In the genomic region with DNA sequence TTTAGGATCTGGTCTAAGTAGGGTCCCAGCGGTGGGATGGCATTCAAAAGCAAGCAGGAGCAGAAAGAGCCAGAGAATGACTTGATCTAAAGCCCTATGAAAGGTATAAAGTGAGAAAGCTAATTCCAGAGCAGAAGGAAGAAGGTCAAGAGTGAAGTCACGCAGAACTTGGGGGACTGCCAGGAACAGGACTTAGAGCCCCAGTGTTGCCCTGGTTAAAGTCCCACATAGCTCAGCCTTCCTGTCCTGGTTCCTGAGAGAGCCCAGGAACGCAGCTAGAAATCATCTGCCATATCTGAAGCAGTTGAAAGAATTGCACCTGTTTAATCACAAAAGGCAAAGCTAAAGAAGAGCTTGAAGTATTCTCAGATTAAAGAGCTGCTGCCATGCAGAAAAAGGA, we compare ENCODE assay signal across 14 cellular contexts.
DNase-seq lines count a peak whose midpoint lies in the region; ATAC-seq and TF ChIP-seq lines count a peak whose summit lies in the region.
"Had no signal": no experiment of that assay in that cellular context is flagged by ENCODE, and none has a peak within 500 bp of the region (broad histone marks: within the 10 kb centered on the region; RNA-seq: fewer than 3 reads in every experiment).

No MANE protein-coding gene starts in this region.

- H3K36me3 ChIP-seq in heart left ventricle (no peaks in the 10 kb centered on the region), mucosa of descending colon (ENCODE audit: low read depth) (no peaks in the 10 kb centered on the region), testis (ENCODE audit: low read depth, missing control alignments) (no peaks in the 10 kb centered on the region)

- ATAC-seq in heart left ventricle (peak; percentile 86 to 99 (median 95)), mucosa of descending colon (peak; percentile 91), HG03135 (IDR thresholded peaks at IDR 0.05; ENCODE audit: unreplicated experiment) (no peak)
- ATAC-seq in activated CD8-positive, alpha-beta memory T cell treated with anti-CD3 and anti-CD28 coated beads, Interleukin-2, amount 10 ng/mL, durations not matched to agents 7 days and 5 days: no peak

- TF ChIP-seq POLR2A in heart left ventricle (IDR thresholded peaks at IDR 0.05) (no peak), testis (IDR thresholded peaks at IDR 0.05) (no peak)

- H3K36me3 Mint-ChIP-seq in type B pancreatic cell: no peaks in the 10 kb centered on the region
- H3K36me3 Mint-ChIP-seq in activated CD8-positive, alpha-beta memory T cell treated with anti-CD3 and anti-CD28 coated beads, Interleukin-2, amount 10 ng/mL, durations not matched to agents 7 days and 5 days: no peaks in the 10 kb centered on the region

- peaks cover 0 to 13% (median 11%) of the 10 kb centered on the region in 12 donors for H3K4me1 ChIP-seq in heart left ventricle
- no peaks in the 10 kb centered on the region for H3K4me1 ChIP-seq in mucosa of descending colon (ENCODE audit: low read depth)
- peaks cover 14% of the 10 kb centered on the region for H3K4me1 ChIP-seq in testis

- TF ChIP-seq CTCF in heart left ventricle (IDR thresholded peaks at IDR 0.05): no peak
- TF ChIP-seq CTCF in mucosa of descending colon (IDR thresholded peaks at IDR 0.05): no peak
- TF ChIP-seq CTCF in testis (IDR thresholded peaks at IDR 0.05): no peak
- no peak for TF ChIP-seq CTCF in type B pancreatic cell (conservative IDR thresholded peaks at IDR 0.05)
- no peak for TF ChIP-seq CTCF in GM20000 (IDR thresholded peaks at IDR 0.05; ENCODE audit: extremely low read depth, missing control alignments)

- H3K4me1 Mint-ChIP-seq in type B pancreatic cell (ENCODE audit: unreplicated experiment): no peaks in the 10 kb centered on the region
- H3K4me1 Mint-ChIP-seq in activated CD8-positive, alpha-beta memory T cell treated with anti-CD3 and anti-CD28 coated beads, Interleukin-2, amount 10 ng/mL, durations not matched to agents 7 days and 5 days: no peaks in the 10 kb centered on the region

- H3K27me3 Mint-ChIP-seq in type B pancreatic cell: no peaks in the 10 kb centered on the region
- peaks cover 14% of the 10 kb centered on the region for H3K27me3 Mint-ChIP-seq in activated CD8-positive, alpha-beta memory T cell treated with anti-CD3 and anti-CD28 coated beads, Interleukin-2, amount 10 ng/mL, durations not matched to agents 7 days and 5 days

- H3K9me3 ChIP-seq in heart left ventricle: no peaks in the 10 kb centered on the region
- H3K9me3 ChIP-seq in mucosa of descending colon: no peaks in the 10 kb centered on the region
- no peaks in the 10 kb centered on the region for H3K9me3 ChIP-seq in testis

- CTCF ChIA-PET in activated CD8-positive, alpha-beta memory T cell treated with anti-CD3 and anti-CD28 coated beads, Interleukin-2, amount 10 ng/mL, durations not matched to agents 7 days and 5 days (lab: Charles Lee): no interaction called here

- H3K27ac ChIP-seq in heart left ventricle (peak overlapping the region in 10 of 12 donors; percentile 2 to 62 (median 50)), testis (peak overlapping the region; percentile 46 to 69)
- H3K27ac ChIP-seq: KMS-11 had no signal

- no peak overlapping the region for H3K4me3 Mint-ChIP-seq in type B pancreatic cell
- H3K4me3 Mint-ChIP-seq in activated CD8-positive, alpha-beta memory T cell treated with anti-CD3 and anti-CD28 coated beads, Interleukin-2, amount 10 ng/mL, durations not matched to agents 7 days and 5 days: no peak overlapping the region
- H3K4me3 Mint-ChIP-seq: endodermal cell had no signal

- H3K27me3 ChIP-seq in heart left ventricle: no peaks in the 10 kb centered on the region
- H3K27me3 ChIP-seq in testis: no peaks in the 10 kb centered on the region

- H3K4me3 ChIP-seq in heart left ventricle (no peak overlapping the region), mucosa of descending colon (no peak overlapping the region), testis (no peak overlapping the region)

- no peaks in the 10 kb centered on the region for H3K9me3 Mint-ChIP-seq in type B pancreatic cell
- no peaks in the 10 kb centered on the region for H3K9me3 Mint-ChIP-seq in activated CD8-positive, alpha-beta memory T cell treated with anti-CD3 and anti-CD28 coated beads, Interleukin-2, amount 10 ng/mL, durations not matched to agents 7 days and 5 days (ENCODE audit: low read depth)
- H3K9me3 Mint-ChIP-seq: endodermal cell had no signal

- no peak overlapping the region for H3K27ac Mint-ChIP-seq in type B pancreatic cell
- H3K27ac Mint-ChIP-seq in activated CD8-positive, alpha-beta memory T cell treated with anti-CD3 and anti-CD28 coated beads, Interleukin-2, amount 10 ng/mL, durations not matched to agents 7 days and 5 days: no peak overlapping the region
- H3K27ac Mint-ChIP-seq: endodermal cell had no signal

- DNase-seq in astrocyte of the hippocampus (ENCODE audit: low read depth, low spot score) (peak; percentile 6), heart left ventricle (peak in 4 of 5 donors; percentile 57 to 88 (median 73)), mucosa of descending colon (peak in 2 of 3 donors; percentile 61 to 75), testis (peak; percentile 83), type B pancreatic cell (ENCODE audit: extremely low spot score, unreplicated experiment) (no peak), GM20000 (ENCODE audit: low spot score) (no peak)
- DNase-seq in activated CD8-positive, alpha-beta memory T cell treated with anti-CD3 and anti-CD28 coated beads, Interleukin-2, amount 10 ng/mL, durations not matched to agents 7 days and 5 days: no peak
- DNase-seq: endodermal cell; NCI-H1694 treated with DMSO at 0.1 percent for 48 hours; NCI-H748 treated with DMSO at 0.1 percent for 48 hours; stimulated activated CD4-positive, alpha-beta T cell treated with anti-CD3 and anti-CD28 coated beads, Interleukin-4, amount 100 ng/mL, for 4 hours; stimulated activated naive CD4-positive, alpha-beta T cell had no signal

- WGBS in heart left ventricle, 4 donors: 26 to 31% (median 27%) methylated on average over 3 of the region's 3 CpGs
- WGBS in testis, 2 donors: 25 to 40% methylated on average over 3 of the region's 3 CpGs

- intact Hi-C loops in heart left ventricle (cut with DNase I) (loop anchor here in 2 of 10 donors (10.0 kb wide), 1 partner anchor 159 kb away; a partner anchor contains a TSS), mucosa of descending colon (cut with DNase I, micrococcal nuclease) (no loop called here), testis (cut with DNase I; ENCODE audit: low total_unique reads) (no loop called here)

Comparison
In these comparisons a context has a peak if more than half of its experiments do, and no peak if none do; other contexts are left out.
1. DNase-seq: peak in astrocyte of the hippocampus (single experiment), heart left ventricle (4 of 5), mucosa of descending colon (2 of 3) and testis (single experiment); none in type B pancreatic cell (single experiment), GM20000 (single experiment) and activated CD8-positive, alpha-beta memory T cell treated with anti-CD3 and anti-CD28 coated beads, Interleukin-2, amount 10 ng/mL, durations not matched to agents 7 days and 5 days (single experiment).
2. ATAC-seq: peak in heart left ventricle (4 of 4) and mucosa of descending colon (single experiment); none in HG03135 (single experiment) and activated CD8-positive, alpha-beta memory T cell treated with anti-CD3 and anti-CD28 coated beads, Interleukin-2, amount 10 ng/mL, durations not matched to agents 7 days and 5 days (single experiment).